ENCODE assay signal across 1 cellular context in genomic region chr17:9342225-9342624, GRCh38.
TF ChIP-seq lines count a peak whose summit lies in the region.

No MANE protein-coding gene starts in this region.

TF ChIP-seq in H1, 55 proteins besides CTCF, POLR2A, EP300 and RAD21:
- TF ChIP-seq CHD1 (IDR thresholded peaks at IDR 0.05; ENCODE audit: low read depth, low read length) (no peak), KDM4A (IDR thresholded peaks at IDR 0.05; ENCODE audit: low read depth, low read length, severe bottlenecking) (no peak), HDAC2 (IDR thresholded peaks at IDR 0.05; ENCODE audit: borderline replicate concordance in 1 of 2, low read depth in 2 of 2, low read length in 2 of 2) (no peak), HDAC6 (IDR thresholded peaks at IDR 0.05; ENCODE audit: low read depth, low read length) (no peak), CEBPB (IDR thresholded peaks at IDR 0.05; ENCODE audit: low read depth, low read length) (no peak), POLR2AphosphoS5 (IDR thresholded peaks at IDR 0.05; ENCODE audit: low read depth, low read length) (no peak)
